12 cellular contexts compared by ENCODE assay signal in genomic region chr2:48482774-48483173, GRCh38. TPM values are rescaled to one million over a fixed set of nuclear protein-coding genes. Genes with fewer than 3 reads are reported as not detected.
DNase-seq lines count a peak whose midpoint lies in the region; ATAC-seq and TF ChIP-seq lines count a peak whose summit lies in the region.
"Had no signal": no experiment of that assay in that cellular context is flagged by ENCODE, and none has a peak within 500 bp of the region (broad histone marks: within the 10 kb centered on the region; RNA-seq: fewer than 3 reads in every experiment).

No MANE protein-coding gene starts in this region.

- no peak overlapping the region for H3K27ac Mint-ChIP-seq in T-helper 2 cell treated with Interferon-gamma antibody and Interleukin-4, amounts not matched to agents 5 μg/mL and 100 μg/mL, for 36 hours
- H3K27ac Mint-ChIP-seq: activated CD8-positive, alpha-beta T cell treated with anti-CD3 and anti-CD28 coated beads, Interleukin-2, amount 10 ng/mL, durations not matched to agents 7 days and 5 days; activated naive CD4-positive, alpha-beta T cell treated with anti-CD3 and anti-CD28 coated beads, Interleukin-2, amount 50 U/mL, for 72 hours; T-helper 17 cell had no signal

- peaks cover 17 to 55% (median 33%) of the 10 kb centered on the region in 4 donors for H3K4me1 ChIP-seq in stomach
- peaks cover 1% of the 10 kb centered on the region for H3K4me1 ChIP-seq in right cardiac atrium (ENCODE audit: control insufficient read depth, insufficient read depth, low read length)

- no peak overlapping the region for H3K4me3 Mint-ChIP-seq in T-helper 2 cell treated with Interferon-gamma antibody and Interleukin-4, amounts not matched to agents 5 μg/mL and 100 μg/mL, for 36 hours
- H3K4me3 Mint-ChIP-seq: activated CD8-positive, alpha-beta T cell treated with anti-CD3 and anti-CD28 coated beads, Interleukin-2, amount 10 ng/mL, durations not matched to agents 7 days and 5 days; T-helper 17 cell had no signal

- H3K9me3 ChIP-seq in stomach = no peaks in the 10 kb centered on the region
- H3K9me3 ChIP-seq in right cardiac atrium (ENCODE audit: control insufficient read depth, low read length) = no peaks in the 10 kb centered on the region
- H3K9me3 ChIP-seq: MG63 had no signal

- H3K4me1 Mint-ChIP-seq in T-helper 2 cell treated with Interferon-gamma antibody and Interleukin-4, amounts not matched to agents 5 μg/mL and 100 μg/mL, for 36 hours (ENCODE audit: low read depth) = peaks cover 1% of the 10 kb centered on the region

- H3K9me3 Mint-ChIP-seq in T-helper 2 cell treated with Interferon-gamma antibody and Interleukin-4, amounts not matched to agents 5 μg/mL and 100 μg/mL, for 36 hours = no peaks in the 10 kb centered on the region
- H3K9me3 Mint-ChIP-seq: activated naive CD4-positive, alpha-beta T cell treated with anti-CD3 and anti-CD28 coated beads, Interleukin-2, amount 50 U/mL, for 72 hours had no signal

- no peaks in the 10 kb centered on the region for H3K27me3 Mint-ChIP-seq in T-helper 2 cell treated with Interferon-gamma antibody and Interleukin-4, amounts not matched to agents 5 μg/mL and 100 μg/mL, for 36 hours (ENCODE audit: low read depth)
- H3K27me3 Mint-ChIP-seq: T-helper 17 cell had no signal

- peak overlapping the region in 4 of 5 donors; percentile 31 to 85 (median 72) for H3K27ac ChIP-seq in stomach
- H3K27ac ChIP-seq in right cardiac atrium (ENCODE audit: low read length) = no peak overlapping the region

- no peak for TF ChIP-seq CTCF in stomach (IDR thresholded peaks at IDR 0.05)

- intact Hi-C loops in stomach (cut with DNase I; ENCODE audit: low total_unique reads) (no loop called here), right cardiac atrium (cut with DNase I) (no loop called here)

- no peak for TF ChIP-seq POLR2A in stomach (IDR thresholded peaks at IDR 0.05)

- DNase-seq in NCI-H2029 treated with DMSO at 0.1 percent for 48 hours (lab: John Stamatoyannopoulos, UW) = peak; percentile 23
- DNase-seq in amygdala (lab: John Stamatoyannopoulos, UW) = peak in 36 of 56 donors; percentile 1 to 73 (median 24)
- peak; percentile 85 for DNase-seq in globus pallidus (ENCODE audit: low spot score)
- DNase-seq in stomach = no peak
- DNase-seq in NCI-H2196 (lab: John Stamatoyannopoulos, UW; ENCODE audit: unreplicated experiment) = no peak
- DNase-seq in right cardiac atrium = no peak
- no peak for DNase-seq in T-helper 2 cell treated with Interferon-gamma antibody and Interleukin-4, amounts not matched to agents 5 μg/mL and 100 μg/mL, for 36 hours (ENCODE audit: low spot score)
- DNase-seq: activated CD8-positive, alpha-beta T cell treated with anti-CD3 and anti-CD28 coated beads, Interleukin-2, amount 10 ng/mL, durations not matched to agents 7 days and 5 days; effector CD4-positive, alpha-beta T cell; T-helper 17 cell had no signal

- peaks cover 6 to 63% (median 35%) of the 10 kb centered on the region in 4 donors for H3K36me3 ChIP-seq in stomach

- H3K4me3 ChIP-seq in stomach (no peak overlapping the region), right cardiac atrium (ENCODE audit: low read length) (no peak overlapping the region)
- H3K4me3 ChIP-seq: MG63 had no signal

- TF ChIP-seq EP300 in stomach (IDR thresholded peaks at IDR 0.05) = no peak

- no peaks in the 10 kb centered on the region for H3K27me3 ChIP-seq in stomach
- H3K27me3 ChIP-seq in right cardiac atrium (ENCODE audit: control insufficient read depth, insufficient read depth) = no peaks in the 10 kb centered on the region
- H3K27me3 ChIP-seq: MG63 had no signal

- peaks cover 53% of the 10 kb centered on the region for H3K36me3 Mint-ChIP-seq in T-helper 2 cell treated with Interferon-gamma antibody and Interleukin-4, amounts not matched to agents 5 μg/mL and 100 μg/mL, for 36 hours (ENCODE audit: low read depth)

- WGBS in stomach, 5 donors = 59 to 77% (median 68%) methylated on average over 5 of the region's 5 CpGs
- WGBS in right cardiac atrium = 61% methylated on average over 5 of the region's 5 CpGs

- no peak for ATAC-seq in right cardiac atrium
- ATAC-seq: activated CD8-positive, alpha-beta T cell treated with anti-CD3 and anti-CD28 coated beads, Interleukin-2, amount 10 ng/mL, durations not matched to agents 7 days and 5 days; activated naive CD4-positive, alpha-beta T cell treated with anti-CD3 and anti-CD28 coated beads, Interleukin-2, amount 50 U/mL, for 72 hours; T-helper 17 cell had no signal

RNA-seq across cellular contexts. Expression of gene PPP1R21, which starts 42.2 kb away (rescaled TPM):
- total RNA-seq in stomach = 100 to 1,000 TPM in 1 of 5 donors, 10 to 100 TPM in 3, 1 to 10 TPM in 1; 9.0 to 142 (median 37.9) TPM
- 10 to 100 TPM; 12.3 to 24.1 (median 16.0) TPM for polyA plus RNA-seq in stomach
- 10 to 100 TPM; 12.3 to 17.0 (median 16.0) TPM for total RNA-seq in right cardiac atrium
- 19.6 TPM for polyA plus RNA-seq in right cardiac atrium

RNA-seq across cellular contexts. Expression of gene STON1, which starts 47.2 kb away (rescaled TPM):
- total RNA-seq in stomach = 100 to 1,000 TPM in 1 of 5 donors, 10 to 100 TPM in 4; 12.7 to 116 (median 41.4) TPM
- 1 to 10 TPM; 5.5 to 6.9 (median 5.7) TPM for polyA plus RNA-seq in stomach
- 10 to 100 TPM in 3 of 4 donors, 1 to 10 TPM in 1; 8.8 to 18.0 (median 13.1) TPM for total RNA-seq in right cardiac atrium
- polyA plus RNA-seq in right cardiac atrium = 5.9 TPM

Comparison
In these comparisons a context has a peak if more than half of its experiments do, and no peak if none do; other contexts are left out.
1. DNase-seq: peak in NCI-H2029 treated with DMSO at 0.1 percent for 48 hours (single experiment), amygdala (36 of 56) and globus pallidus (single experiment); none in stomach (single experiment), NCI-H2196 (single experiment), right cardiac atrium (0 of 3) and T-helper 2 cell treated with Interferon-gamma antibody and Interleukin-4, amounts not matched to agents 5 μg/mL and 100 μg/mL, for 36 hours (single experiment).